10 cellular contexts compared by ENCODE assay signal in the genomic region with DNA sequence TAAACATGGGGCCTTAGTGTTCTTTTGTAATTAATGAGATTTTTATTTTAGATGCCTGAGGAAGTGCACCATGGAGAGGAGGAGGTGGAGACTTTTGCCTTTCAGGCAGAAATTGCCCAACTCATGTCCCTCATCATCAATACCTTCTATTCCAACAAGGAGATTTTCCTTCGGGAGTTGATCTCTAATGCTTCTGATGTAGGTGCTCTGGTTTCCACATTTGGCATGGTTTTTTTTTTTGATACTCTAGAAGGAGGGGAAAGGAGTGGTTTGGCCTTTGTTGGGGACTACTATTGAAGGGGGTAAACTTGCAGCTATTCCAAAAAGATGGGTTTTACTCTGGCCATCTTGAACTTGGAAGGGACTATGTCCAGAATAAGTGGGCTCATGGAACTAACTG. TPM values are rescaled to one million over a fixed set of nuclear protein-coding genes. Genes with fewer than 3 reads are reported as not detected.
DNase-seq lines count a peak whose midpoint lies in the region; ATAC-seq, FAIRE-seq and TF ChIP-seq lines count a peak whose summit lies in the region.
"Had no signal": no experiment of that assay in that cellular context is flagged by ENCODE, and none has a peak within 500 bp of the region (broad histone marks: within the 10 kb centered on the region; RNA-seq: fewer than 3 reads in every experiment).

No MANE protein-coding gene starts in this region.

- H3K9me3 Mint-ChIP-seq in activated CD4-positive, alpha-beta T cell treated with anti-CD3 and anti-CD28 coated beads for 36 hours (ENCODE audit: low read depth) = no peaks in the 10 kb centered on the region
- no peaks in the 10 kb centered on the region for H3K9me3 Mint-ChIP-seq in activated naive CD8-positive, alpha-beta T cell treated with anti-CD3 and anti-CD28 coated beads, Interleukin-2, amount 50 U/mL, for 24 hours

- CTCF ChIA-PET in activated CD4-positive, alpha-beta T cell treated with anti-CD3 and anti-CD28 coated beads for 36 hours (lab: Charles Lee) = interaction anchor here (0.7 to 4.9 kb wide), 3 partner anchors 8 to 76 kb away, joined by 3 to 40 read pairs (median 3); partner anchors contain the start of gene SLC35B2

- 14% methylated on average over 1 of the region's 1 CpG for WGBS in suprapubic skin

- POLR2A ChIA-PET in activated CD4-positive, alpha-beta T cell treated with anti-CD3 and anti-CD28 coated beads for 36 hours (lab: Charles Lee) = interaction anchor here (1.1 to 5.0 kb wide), 3 partner anchors 8 to 25 kb away, joined by 5 to 70 read pairs (median 55); partner anchors contain the start of genes SLC29A1 and SLC35B2

- H3K27ac ChIP-seq in keratinocyte (ENCODE audit: control insufficient read depth, insufficient read depth, low read length) (peak overlapping the region; percentile 93), suprapubic skin (no peak overlapping the region)

- peak overlapping the region; percentile 100 for H3K9ac ChIP-seq in keratinocyte (ENCODE audit: control insufficient read depth, extremely low read depth, insufficient read depth, low read length)

- TF ChIP-seq CTCF in keratinocyte (optimal IDR thresholded peaks at IDR 0.05 in 1 of 3, IDR thresholded peaks at IDR 0.05 in 1 of 3, conservative IDR thresholded peaks at IDR 0.05 in 1 of 3; ENCODE audit: extremely low read depth in 1 of 3, insufficient read depth in 2 of 3, low read length in 3 of 3) (no peak), suprapubic skin (IDR thresholded peaks at IDR 0.05) (no peak)

- no peak for TF ChIP-seq POLR2A in suprapubic skin (IDR thresholded peaks at IDR 0.05)

- no peaks in the 10 kb centered on the region for H3K27me3 ChIP-seq in keratinocyte (ENCODE audit: control insufficient read depth, extremely low read depth, insufficient read depth, low read length)
- H3K27me3 ChIP-seq in suprapubic skin = no peaks in the 10 kb centered on the region

- H3K4me3 ChIP-seq in keratinocyte (ENCODE audit: control insufficient read depth in 2 of 3, extremely low read depth in 1 of 3, insufficient read depth in 2 of 3, low read depth in 1 of 3, low read length in 3 of 3) (peak overlapping the region; percentile 97 to 100 (median 99)), suprapubic skin (peak overlapping the region; percentile 92)

- dilution Hi-C loops in keratinocyte (cut with MboI; ENCODE audit: extremely low pct_ligation_motif_present, low sequenced_read_pairs) = no loop called here

- no peak for DNase-seq in activated CD4-positive, alpha-beta T cell treated with anti-CD3 and anti-CD28 coated beads for 36 hours
- no peak for DNase-seq in activated CD4-positive, alpha-beta T cell treated with anti-CD3 and anti-CD28 coated beads, Interleukin-2, amount 50 U/mL, for 4 hours
- no peak for DNase-seq in activated naive CD8-positive, alpha-beta T cell treated with anti-CD3 and anti-CD28 coated beads, Interleukin-2, amount 50 U/mL, for 24 hours
- DNase-seq in keratinocyte (ENCODE audit: low read depth, low spot score) = no peak
- no peak for DNase-seq in suprapubic skin (ENCODE audit: low spot score in 2 of 2)
- no peak for DNase-seq in GDM1 (lab: John Stamatoyannopoulos, UW)
- no peak for DNase-seq in frontal cortex (ENCODE audit: low spot score in 2 of 2)
- DNase-seq: activated CD4-positive, alpha-beta T cell treated with anti-CD3 and anti-CD28 coated beads for 4 hours; AML-193 had no signal

- FAIRE-seq in keratinocyte (lab: Jason Lieb, UNC) (no peak), frontal cortex (lab: Jason Lieb, UNC) (no peak)

- H3K4me2 ChIP-seq in keratinocyte (ENCODE audit: control insufficient read depth, extremely low read depth, insufficient read depth, low read depth, low read length) = peak overlapping the region; percentile 96

- ATAC-seq in activated CD4-positive, alpha-beta T cell treated with anti-CD3 and anti-CD28 coated beads for 36 hours = no peak
- no peak for ATAC-seq in activated naive CD8-positive, alpha-beta T cell treated with anti-CD3 and anti-CD28 coated beads, Interleukin-2, amount 50 U/mL, for 24 hours
- ATAC-seq in HG02938 (IDR thresholded peaks at IDR 0.05; ENCODE audit: unreplicated experiment) = no peak

- peaks cover 56% of the 10 kb centered on the region for H4K20me1 ChIP-seq in keratinocyte (ENCODE audit: control insufficient read depth, extremely low read depth, insufficient read depth, low read length)

- peak overlapping the region; percentile 97 for H3K4me3 Mint-ChIP-seq in activated CD4-positive, alpha-beta T cell treated with anti-CD3 and anti-CD28 coated beads for 36 hours
- peak overlapping the region; percentile 100 for H3K4me3 Mint-ChIP-seq in activated naive CD8-positive, alpha-beta T cell treated with anti-CD3 and anti-CD28 coated beads, Interleukin-2, amount 50 U/mL, for 24 hours

- TF ChIP-seq EP300 in suprapubic skin (IDR thresholded peaks at IDR 0.05) = no peak

- intact Hi-C loops in activated CD4-positive, alpha-beta T cell treated with anti-CD3 and anti-CD28 coated beads for 36 hours (cut with DNase I, micrococcal nuclease) = loop anchor here (5.0 to 10.0 kb wide), 4 partner anchors 476 to 1126 kb away; partner anchors contain the start of genes POLH (in 1 of the 2), POLR1C (in 1 of the 2), SUPT3H (in 1 of the 2) and VEGFA (in 1 of the 2)

- H3K79me2 ChIP-seq in keratinocyte (ENCODE audit: control insufficient read depth, insufficient read depth, low read length) = peaks cover 56% of the 10 kb centered on the region

- H3K4me1 ChIP-seq in keratinocyte (ENCODE audit: control insufficient read depth, extremely low read depth, insufficient read depth, low read length) (peaks cover 19% of the 10 kb centered on the region), suprapubic skin (peaks cover 43% of the 10 kb centered on the region)

- H3K9me1 ChIP-seq in keratinocyte (ENCODE audit: control insufficient read depth, extremely low read depth, insufficient read depth, low read length) = peaks cover 5% of the 10 kb centered on the region

- peaks cover 68% of the 10 kb centered on the region for H3K36me3 Mint-ChIP-seq in activated CD4-positive, alpha-beta T cell treated with anti-CD3 and anti-CD28 coated beads for 36 hours (ENCODE audit: low read depth)
- H3K36me3 Mint-ChIP-seq in activated naive CD8-positive, alpha-beta T cell treated with anti-CD3 and anti-CD28 coated beads, Interleukin-2, amount 50 U/mL, for 24 hours (ENCODE audit: low read depth) = peaks cover 68% of the 10 kb centered on the region

- H3K27ac Mint-ChIP-seq in activated CD4-positive, alpha-beta T cell treated with anti-CD3 and anti-CD28 coated beads for 36 hours = peak overlapping the region; percentile 99
- H3K27ac Mint-ChIP-seq in activated naive CD8-positive, alpha-beta T cell treated with anti-CD3 and anti-CD28 coated beads, Interleukin-2, amount 50 U/mL, for 24 hours = peak overlapping the region; percentile 100

- H2AFZ ChIP-seq in keratinocyte (ENCODE audit: control insufficient read depth, low read length) = no peak overlapping the region

- H3K4me1 Mint-ChIP-seq in activated CD4-positive, alpha-beta T cell treated with anti-CD3 and anti-CD28 coated beads for 36 hours = peaks cover 53% of the 10 kb centered on the region
- H3K4me1 Mint-ChIP-seq in activated naive CD8-positive, alpha-beta T cell treated with anti-CD3 and anti-CD28 coated beads, Interleukin-2, amount 50 U/mL, for 24 hours = peaks cover 74% of the 10 kb centered on the region

- H3K27me3 Mint-ChIP-seq in activated CD4-positive, alpha-beta T cell treated with anti-CD3 and anti-CD28 coated beads for 36 hours = no peaks in the 10 kb centered on the region
- peaks cover 5% of the 10 kb centered on the region for H3K27me3 Mint-ChIP-seq in activated naive CD8-positive, alpha-beta T cell treated with anti-CD3 and anti-CD28 coated beads, Interleukin-2, amount 50 U/mL, for 24 hours

- H3K36me3 ChIP-seq in keratinocyte (ENCODE audit: control insufficient read depth in 2 of 2, extremely low read depth in 1 of 2, insufficient read depth in 2 of 2, low read length in 2 of 2) = peaks cover 39 to 47% of the 10 kb centered on the region in 2 experiments
- H3K36me3 ChIP-seq in suprapubic skin = peaks cover 49% of the 10 kb centered on the region

- no peaks in the 10 kb centered on the region for H3K9me3 ChIP-seq in keratinocyte (ENCODE audit: control insufficient read depth, low read depth, low read length)
- H3K9me3 ChIP-seq in suprapubic skin = no peaks in the 10 kb centered on the region

RNA-seq across cellular contexts. Expression of gene HSP90AB1, which starts 1.7 kb away (rescaled TPM):
- total RNA-seq in activated CD4-positive, alpha-beta T cell treated with anti-CD3 and anti-CD28 coated beads for 36 hours = 1,000 to 10,000 TPM; 2,120 to 2,263 TPM
- 653 to 1,215 TPM (median 1,089 TPM) in 3 replicates for polyA plus RNA-seq in keratinocyte
- 852 TPM for polyA plus RNA-seq in keratinocyte (2011; ENCODE audit: low read depth)
- 773 and 930 TPM in 2 replicates for polyA plus RNA-seq in keratinocyte (2011; cell fraction: cytosol; rRNA removed)
- 1,009 and 1,163 TPM in 2 replicates for polyA plus RNA-seq in keratinocyte (2011; cell fraction: nucleus; rRNA removed)
- 801 and 914 TPM in 2 replicates for polyA plus RNA-seq in keratinocyte (2012; ENCODE audit: low replicate concordance)
- 444 to 942 TPM (median 851 TPM) in 3 replicates for polyA minus RNA-seq in keratinocyte
- 482 TPM for polyA minus RNA-seq in keratinocyte (2011; cell fraction: cytosol; rRNA and poly(A)+ RNA removed)
- polyA minus RNA-seq in keratinocyte (2011; cell fraction: nucleus; rRNA and poly(A)+ RNA removed) = 369 and 581 TPM in 2 replicates
- total RNA-seq in suprapubic skin = 100 to 1,000 TPM; 450 to 830 (median 678) TPM
- total RNA-seq in frontal cortex = 463 TPM

RNA-seq across cellular contexts. Expression of gene SLC35B2, which starts 8.7 kb away (rescaled TPM):
- 10 to 100 TPM; 14.1 TPM for total RNA-seq in activated CD4-positive, alpha-beta T cell treated with anti-CD3 and anti-CD28 coated beads for 36 hours
- 69.9 to 118 TPM (median 103 TPM) in 3 replicates for polyA plus RNA-seq in keratinocyte
- polyA plus RNA-seq in keratinocyte (2011; ENCODE audit: low read depth) = 11.2 TPM
- polyA plus RNA-seq in keratinocyte (2011; cell fraction: cytosol; rRNA removed) = 59.9 and 66.5 TPM in 2 replicates
- polyA plus RNA-seq in keratinocyte (2011; cell fraction: nucleus; rRNA removed) = 122 and 149 TPM in 2 replicates
- polyA plus RNA-seq in keratinocyte (2012; ENCODE audit: low replicate concordance) = 43.9 and 70.5 TPM in 2 replicates
- polyA minus RNA-seq in keratinocyte = 66.7 to 107 TPM (median 100 TPM) in 3 replicates
- 81.3 TPM for polyA minus RNA-seq in keratinocyte (2011; cell fraction: cytosol; rRNA and poly(A)+ RNA removed)
- 64.0 and 74.9 TPM in 2 replicates for polyA minus RNA-seq in keratinocyte (2011; cell fraction: nucleus; rRNA and poly(A)+ RNA removed)
- total RNA-seq in suprapubic skin (10 to 100 TPM; 26.2 to 38.5 (median 30.9) TPM), frontal cortex (32.2 TPM)

RNA-seq across cellular contexts. Expression of gene NFKBIE, which starts 16.8 kb away (rescaled TPM):
- 10 to 100 TPM; 17.2 to 19.9 TPM for total RNA-seq in activated CD4-positive, alpha-beta T cell treated with anti-CD3 and anti-CD28 coated beads for 36 hours
- 5.7 to 7.3 TPM (median 6.5 TPM) in 3 replicates for polyA plus RNA-seq in keratinocyte
- 35.8 TPM for polyA plus RNA-seq in keratinocyte (2011; ENCODE audit: low read depth)
- 7.2 and 8.8 TPM in 2 replicates for polyA plus RNA-seq in keratinocyte (2011; cell fraction: cytosol; rRNA removed)
- 9.3 and 9.9 TPM in 2 replicates for polyA plus RNA-seq in keratinocyte (2011; cell fraction: nucleus; rRNA removed)
- 8.9 and 12.1 TPM in 2 replicates for polyA plus RNA-seq in keratinocyte (2012; ENCODE audit: low replicate concordance)
- 4.1 to 5.6 TPM (median 5.1 TPM) in 3 replicates for polyA minus RNA-seq in keratinocyte
- polyA minus RNA-seq in keratinocyte (2011; cell fraction: cytosol; rRNA and poly(A)+ RNA removed) = 12.7 TPM
- 3.7 and 5.3 TPM in 2 replicates for polyA minus RNA-seq in keratinocyte (2011; cell fraction: nucleus; rRNA and poly(A)+ RNA removed)
- total RNA-seq in suprapubic skin (10 to 100 TPM; 12.9 to 25.0 (median 16.1) TPM), frontal cortex (8.2 TPM)

RNA-seq across cellular contexts. Expression of gene TMEM151B, which starts 21.7 kb away (rescaled TPM):
- total RNA-seq in activated CD4-positive, alpha-beta T cell treated with anti-CD3 and anti-CD28 coated beads for 36 hours = under 1 TPM in 1 of 2 experiments, not detected in 1; 0.09 TPM
- polyA plus RNA-seq in keratinocyte = not detected in 3 replicates
- not detected for polyA plus RNA-seq in keratinocyte (2011; ENCODE audit: low read depth)
- not detected in 2 replicates for polyA plus RNA-seq in keratinocyte (2011; cell fraction: cytosol; rRNA removed)
- not detected in 2 replicates for polyA plus RNA-seq in keratinocyte (2011; cell fraction: nucleus; rRNA removed)
- polyA plus RNA-seq in keratinocyte (2012; ENCODE audit: low replicate concordance) = 0.25 TPM in 1 of 2 replicates, not detected in the other
- not detected in 3 replicates for polyA minus RNA-seq in keratinocyte
- not detected for polyA minus RNA-seq in keratinocyte (2011; cell fraction: cytosol; rRNA and poly(A)+ RNA removed)
- polyA minus RNA-seq in keratinocyte (2011; cell fraction: nucleus; rRNA and poly(A)+ RNA removed) = not detected in 2 replicates
- total RNA-seq in suprapubic skin (under 1 TPM in 2 of 4 donors, not detected in 2; 0.10 to 0.15 TPM), frontal cortex (45.7 TPM)

RNA-seq across cellular contexts. Expression of gene SLC29A1, which starts 25.2 kb away (rescaled TPM):
- 10 to 100 TPM; 59.8 to 98.3 TPM for total RNA-seq in activated CD4-positive, alpha-beta T cell treated with anti-CD3 and anti-CD28 coated beads for 36 hours
- polyA plus RNA-seq in keratinocyte = 51.0 to 69.8 TPM (median 55.3 TPM) in 3 replicates
- polyA plus RNA-seq in keratinocyte (2011; ENCODE audit: low read depth) = 5.1 TPM
- 29.3 and 31.8 TPM in 2 replicates for polyA plus RNA-seq in keratinocyte (2011; cell fraction: cytosol; rRNA removed)
- 81.3 and 83.5 TPM in 2 replicates for polyA plus RNA-seq in keratinocyte (2011; cell fraction: nucleus; rRNA removed)
- 21.2 and 44.8 TPM in 2 replicates for polyA plus RNA-seq in keratinocyte (2012; ENCODE audit: low replicate concordance)
- 78.3 to 107 TPM (median 93.2 TPM) in 3 replicates for polyA minus RNA-seq in keratinocyte
- 54.3 TPM for polyA minus RNA-seq in keratinocyte (2011; cell fraction: cytosol; rRNA and poly(A)+ RNA removed)
- polyA minus RNA-seq in keratinocyte (2011; cell fraction: nucleus; rRNA and poly(A)+ RNA removed) = 31.4 and 37.5 TPM in 2 replicates
- total RNA-seq in suprapubic skin (100 to 1,000 TPM in 1 of 4 donors, 10 to 100 TPM in 3; 61.7 to 133 (median 75.3) TPM), frontal cortex (3.7 TPM)
